ENCODE assay signal across 10 cellular contexts in the genomic region with DNA sequence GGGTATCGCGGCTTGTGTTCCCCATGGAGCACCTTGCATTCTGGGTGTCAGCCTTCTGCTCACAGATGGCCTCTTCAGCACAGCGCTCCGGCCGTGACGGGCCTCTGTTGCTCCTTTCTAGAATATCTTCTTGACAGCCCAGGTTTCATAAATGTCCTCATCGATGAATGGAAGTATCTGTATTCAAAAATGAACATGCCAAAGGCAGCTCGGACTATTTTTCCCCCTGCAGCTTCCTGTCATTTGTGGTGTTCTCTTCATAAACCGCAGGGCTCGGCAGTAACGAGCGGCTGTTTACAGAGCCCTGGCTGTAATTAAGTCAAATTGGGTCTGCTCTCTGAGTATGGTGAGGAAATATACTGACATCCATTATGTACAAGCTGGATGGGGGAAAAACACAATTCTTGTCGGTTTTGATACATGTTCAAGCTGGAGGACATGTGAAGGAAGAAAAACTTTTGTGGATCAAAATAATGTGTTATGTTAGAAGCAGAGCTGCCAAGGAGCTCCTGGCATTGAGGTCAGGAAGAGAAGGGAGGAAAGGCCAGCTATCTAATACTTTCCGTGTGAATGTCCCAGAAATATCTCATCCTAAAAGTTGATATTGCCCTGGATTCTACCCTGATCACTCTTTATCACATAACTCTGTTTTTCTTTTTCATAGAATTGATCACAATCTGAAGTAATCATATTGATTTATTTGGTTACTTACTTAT.
A peak's percentile ranks its signal among the peaks of the same experiment; 100 is the strongest.
DNase-seq lines count a peak whose midpoint lies in the region; ATAC-seq, FAIRE-seq and TF ChIP-seq lines count a peak whose summit lies in the region.
"Had no signal": no experiment of that assay in that cellular context is flagged by ENCODE, and none has a peak within 500 bp of the region (broad histone marks: within the 10 kb centered on the region; RNA-seq: fewer than 3 reads in every experiment).

No MANE protein-coding gene starts in this region.

- intact Hi-C loops in right lobe of liver (cut with DNase I) (no loop called here), HepG2 (cut with micrococcal nuclease; ENCODE audit: unreplicated experiment) (no loop called here), esophagus squamous epithelium (cut with DNase I) (no loop called here), vagina (cut with DNase I) (no loop called here)

- H3K4me3 ChIP-seq in right lobe of liver (no peak overlapping the region), HepG2 (replicated peaks in 1 of 3; ENCODE audit: insufficient read depth in 1 of 3, low read depth in 2 of 3, low read length in 3 of 3) (no peak overlapping the region), esophagus squamous epithelium (peak overlapping the region in 1 of 4 donors; percentile 13), vagina (no peak overlapping the region)

- POLR2A ChIA-PET in HepG2 (lab: Yijun Ruan, JAX) = no interaction called here

- no peaks in the 10 kb centered on the region for H4K20me1 ChIP-seq in HepG2 (ENCODE audit: insufficient read depth, low read length)

- TF ChIP-seq POLR2A in right lobe of liver (IDR thresholded peaks at IDR 0.05) = no peak
- TF ChIP-seq POLR2A in HepG2 (IDR thresholded peaks at IDR 0.05; ENCODE audit: insufficient read depth in 1 of 2, low read depth in 2 of 2, low read length in 2 of 2) = no peak
- no peak for TF ChIP-seq POLR2A in esophagus squamous epithelium (IDR thresholded peaks at IDR 0.05)
- no peak for TF ChIP-seq POLR2A in vagina (IDR thresholded peaks at IDR 0.05)

- H3K4me2 ChIP-seq in HepG2 (ENCODE audit: low read depth, low read length) = no peak overlapping the region

- in situ Hi-C loops in HepG2 (cut with HindIII; ENCODE audit: extremely low pct_ligation_motif_present, low pct_unique_long_range_greater_than_20kb) = no loop called here

- no peak overlapping the region for H3K27ac ChIP-seq in right lobe of liver
- no peak overlapping the region for H3K27ac ChIP-seq in HepG2 (ENCODE audit: extremely low read length, insufficient read depth, low read length)
- peak overlapping the region in 3 of 4 donors; percentile 24 to 59 (median 47) for H3K27ac ChIP-seq in esophagus squamous epithelium
- peak overlapping the region; percentile 37 for H3K27ac ChIP-seq in vagina

- no peak for TF ChIP-seq RAD21 in HepG2 (CRISPR knock-in tag; IDR thresholded peaks at IDR 0.05)

- H3K4me1 ChIP-seq in right lobe of liver (no peaks in the 10 kb centered on the region), HepG2 (ENCODE audit: insufficient read depth, low read length) (no peaks in the 10 kb centered on the region), esophagus squamous epithelium (peaks cover 0 to 34% (median 5%) of the 10 kb centered on the region in 3 donors), vagina (peaks cover 14% of the 10 kb centered on the region)

- no peaks in the 10 kb centered on the region for H3K79me2 ChIP-seq in HepG2 (ENCODE audit: insufficient read depth, low read length)

- H2AFZ ChIP-seq in HepG2 (ENCODE audit: low read length) = no peak overlapping the region

- CTCF ChIA-PET in HepG2 (lab: Yijun Ruan, JAX; ENCODE audit: low intra/inter-chr PET ratio, low total read pairs) = no interaction called here

- H3K9ac ChIP-seq in HepG2 (ENCODE audit: insufficient read depth, low read depth, low read length) = no peak overlapping the region

- H3K27me3 ChIP-seq in right lobe of liver (no peaks in the 10 kb centered on the region), HepG2 (ENCODE audit: control insufficient read depth in 1 of 2, insufficient read depth in 2 of 2, low read length in 2 of 2) (no peaks in the 10 kb centered on the region), esophagus squamous epithelium (no peaks in the 10 kb centered on the region), vagina (no peaks in the 10 kb centered on the region)

- FAIRE-seq in HepG2 (lab: Jason Lieb, UNC) = no peak
- no peak for FAIRE-seq in frontal cortex (lab: Jason Lieb, UNC)
- FAIRE-seq: astrocyte had no signal

- no peak for TF ChIP-seq CTCF in right lobe of liver (IDR thresholded peaks at IDR 0.05)
- no peak for TF ChIP-seq CTCF in HepG2 (CRISPR knock-in tag; IDR thresholded peaks at IDR 0.05)
- no peak for TF ChIP-seq CTCF in esophagus squamous epithelium (IDR thresholded peaks at IDR 0.05)
- no peak for TF ChIP-seq CTCF in vagina (IDR thresholded peaks at IDR 0.05)

- no peaks in the 10 kb centered on the region for H3K9me3 ChIP-seq in right lobe of liver
- H3K9me3 ChIP-seq in HepG2 (ENCODE audit: low read length) = no peaks in the 10 kb centered on the region
- H3K9me3 ChIP-seq in esophagus squamous epithelium = no peaks in the 10 kb centered on the region
- no peaks in the 10 kb centered on the region for H3K9me3 ChIP-seq in vagina

- H3K36me3 ChIP-seq in right lobe of liver (no peaks in the 10 kb centered on the region), HepG2 (replicated peaks in 1 of 2; ENCODE audit: control insufficient read depth in 1 of 2, insufficient read depth in 2 of 2, low read length in 2 of 2) (no peaks in the 10 kb centered on the region), esophagus squamous epithelium (no peaks in the 10 kb centered on the region), vagina (no peaks in the 10 kb centered on the region)

- BruUV-seq in HepG2 (replicated peaks; lab: Mats Ljungman, UMichigan) = no TSS peak

- WGBS in right lobe of liver (ENCODE audit: insufficient coverage, low coverage, low lambda C conversion rate, missing lambda C conversion rate) = 50% methylated on average over 8 of the region's 14 CpGs
- WGBS in HepG2 (ENCODE audit: low lambda C conversion rate) = 38% methylated on average over 14 of the region's 14 CpGs
- WGBS in esophagus squamous epithelium, 2 donors = 52 to 70% methylated on average over 14 of the region's 14 CpGs

- no peak for DNase-seq in right lobe of liver
- DNase-seq in HepG2 (ENCODE audit: low spot score) = no peak
- peak; percentile 80 for DNase-seq in NOMO-1 treated with dmso at 0.1 percent for 144 hours (lab: John Stamatoyannopoulos, UW; ENCODE audit: unreplicated experiment)
- DNase-seq in esophagus squamous epithelium (lab: John Stamatoyannopoulos, UW) = no peak
- DNase-seq in vagina (ENCODE audit: extremely low spot score in 2 of 2) = no peak
- no peak for DNase-seq in frontal cortex (ENCODE audit: low spot score in 2 of 2)
- DNase-seq: substantia nigra had no signal

- TF ChIP-seq EP300 in HepG2 (IDR thresholded peaks at IDR 0.05; ENCODE audit: low read depth in 2 of 2, low read length in 2 of 2) = no peak
- no peak for TF ChIP-seq EP300 in HepG2 (CRISPR knock-in tag; IDR thresholded peaks at IDR 0.05; ENCODE audit: borderline replicate concordance)

- ATAC-seq in right lobe of liver (peak; percentile 22 to 44 (median 36)), HepG2 (no peak), GM19452 (IDR thresholded peaks at IDR 0.05; ENCODE audit: unreplicated experiment) (no peak), GM21423 (IDR thresholded peaks at IDR 0.05; ENCODE audit: unreplicated experiment) (no peak)

TF ChIP-seq in HepG2, 621 proteins besides CTCF, POLR2A, EP300 and RAD21 (continues in another document):
- TF ChIP-seq, protein P1, sequence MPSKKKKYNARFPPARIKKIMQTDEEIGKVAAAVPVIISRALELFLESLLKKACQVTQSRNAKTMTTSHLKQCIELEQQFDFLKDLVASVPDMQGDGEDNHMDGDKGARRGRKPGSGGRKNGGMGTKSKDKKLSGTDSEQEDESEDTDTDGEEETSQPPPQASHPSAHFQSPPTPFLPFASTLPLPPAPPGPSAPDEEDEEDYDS (CRISPR knock-in tag; IDR thresholded peaks at IDR 0.05) = no peak
- TF ChIP-seq ZNF354B (CRISPR knock-in tag; IDR thresholded peaks at IDR 0.05) (no peak), SOX5 (CRISPR knock-in tag; IDR thresholded peaks at IDR 0.05; ENCODE audit: borderline replicate concordance) (no peak), HNRNPUL1 (IDR thresholded peaks at IDR 0.05; ENCODE audit: low read depth, low read length) (no peak), NBN (conservative IDR thresholded peaks at IDR 0.05) (no peak), ZFP36L1 (CRISPR knock-in tag; IDR thresholded peaks at IDR 0.05) (no peak)
- TF ChIP-seq, protein P2, sequence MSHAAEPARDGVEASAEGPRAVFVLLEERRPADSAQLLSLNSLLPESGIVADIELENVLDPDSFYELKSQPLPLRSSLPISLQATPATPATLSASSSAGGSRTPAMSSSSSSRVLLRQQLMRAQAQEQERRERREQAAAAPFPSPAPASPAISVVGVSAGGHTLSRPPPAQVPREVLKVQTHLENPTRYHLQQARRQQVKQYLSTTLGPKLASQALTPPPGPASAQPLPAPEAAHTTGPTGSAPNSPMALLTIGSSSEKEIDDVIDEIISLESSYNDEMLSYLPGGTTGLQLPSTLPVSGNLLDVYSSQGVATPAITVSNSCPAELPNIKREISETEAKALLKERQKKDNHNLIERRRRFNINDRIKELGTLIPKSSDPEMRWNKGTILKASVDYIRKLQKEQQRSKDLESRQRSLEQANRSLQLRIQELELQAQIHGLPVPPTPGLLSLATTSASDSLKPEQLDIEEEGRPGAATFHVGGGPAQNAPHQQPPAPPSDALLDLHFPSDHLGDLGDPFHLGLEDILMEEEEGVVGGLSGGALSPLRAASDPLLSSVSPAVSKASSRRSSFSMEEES (CRISPR knock-in tag; IDR thresholded peaks at IDR 0.05) = no peak

Comparison
In these comparisons a context has a peak if more than half of its experiments do, and no peak if none do; other contexts are left out.
1. ATAC-seq: peak in right lobe of liver (4 of 4); none in HepG2 (single experiment), GM19452 (single experiment) and GM21423 (single experiment).
2. H3K27ac ChIP-seq: peak in esophagus squamous epithelium (3 of 4) and vagina (single experiment); none in right lobe of liver (0 of 3) and HepG2 (single experiment).